In the genomic region with DNA sequence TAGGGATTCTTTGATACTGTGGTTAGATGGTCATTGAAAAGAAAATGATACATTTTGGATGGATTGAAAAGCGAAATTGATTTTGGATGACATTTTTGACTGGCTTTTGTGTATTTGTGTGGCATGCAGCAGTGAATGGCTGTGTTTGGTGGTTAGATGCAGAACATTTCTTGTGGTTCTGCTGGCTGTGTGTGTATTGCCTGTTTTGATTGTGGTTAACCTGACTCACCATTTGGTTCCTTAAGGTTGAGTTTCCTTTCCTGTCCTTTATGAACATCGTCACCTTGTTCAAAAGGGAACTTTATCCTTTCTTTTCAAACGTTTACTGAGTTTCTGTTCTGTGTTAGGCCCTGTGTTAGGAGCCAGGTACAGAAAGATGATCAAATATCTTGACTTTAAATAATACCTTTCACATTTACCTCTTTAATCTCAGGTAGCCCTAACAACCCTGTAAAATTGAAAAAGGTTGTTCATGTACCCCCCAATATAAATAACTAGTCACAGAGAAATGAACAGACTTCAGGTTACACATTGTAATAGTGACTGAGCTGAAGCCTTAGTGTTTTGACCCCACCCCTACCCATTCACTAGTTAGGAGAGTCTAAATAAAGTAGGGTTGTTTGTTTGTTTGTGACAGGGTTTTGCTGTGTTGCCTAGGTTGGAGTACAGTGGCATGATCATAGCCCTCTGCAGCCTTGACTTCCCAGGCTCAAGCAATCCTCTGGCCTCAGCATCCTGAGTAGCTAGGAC, we compare ENCODE assay signal across 7 cellular contexts. TPM values are rescaled to one million over a fixed set of nuclear protein-coding genes. Genes with fewer than 3 reads are reported as not detected.
A peak's percentile ranks its signal among the peaks of the same experiment; 100 is the strongest.
DNase-seq lines count a peak whose midpoint lies in the region; ATAC-seq lines count a peak whose summit lies in the region.

No MANE protein-coding gene starts in this region.

- no peak overlapping the region for H3K9ac ChIP-seq in trophoblast cell (ENCODE audit: low read length)

- H3K27me3 ChIP-seq in trophoblast cell (ENCODE audit: insufficient read depth, low read length) (no peaks in the 10 kb centered on the region), right cardiac atrium (ENCODE audit: control insufficient read depth, insufficient read depth) (no peaks in the 10 kb centered on the region)

- H3K79me1 ChIP-seq in trophoblast cell (ENCODE audit: low read length): no peaks in the 10 kb centered on the region

- DNase-seq in activated effector memory CD4-positive, alpha-beta T cell treated with anti-CD3 and anti-CD28 coated beads, Interleukin-2, amount 50 U/mL, for 16 hours: peak; percentile 64
- DNase-seq in trophoblast cell: no peak
- DNase-seq in right cardiac atrium: no peak
- no peak for DNase-seq in SHP77 treated with DMSO at 0.1 percent for 48 hours (lab: John Stamatoyannopoulos, UW)
- no peak for DNase-seq in UCSD-AML1 (lab: John Stamatoyannopoulos, UW; ENCODE audit: unreplicated experiment)

- H2AFZ ChIP-seq in trophoblast cell (ENCODE audit: insufficient read depth, low read length, poor library complexity): no peak overlapping the region

- H4K12ac ChIP-seq in trophoblast cell (ENCODE audit: low read depth, low read length): no peak overlapping the region

- H3K14ac ChIP-seq in trophoblast cell (ENCODE audit: low read length): no peak overlapping the region

- H3K27ac ChIP-seq in trophoblast cell (ENCODE audit: low read depth, low read length) (no peak overlapping the region), right cardiac atrium (ENCODE audit: low read length) (no peak overlapping the region)

- H3K4me1 ChIP-seq in trophoblast cell (ENCODE audit: control insufficient read depth in 1 of 2, insufficient read depth in 2 of 2, low read length in 2 of 2) (peaks cover 0 to 4% of the 10 kb centered on the region in 2 experiments), right cardiac atrium (ENCODE audit: control insufficient read depth, insufficient read depth, low read length) (peaks cover 29% of the 10 kb centered on the region)

- no peak overlapping the region for H3K4ac ChIP-seq in trophoblast cell (ENCODE audit: low read depth, low read length)

- H3K79me2 ChIP-seq in trophoblast cell (ENCODE audit: control insufficient read depth, insufficient read depth, low read length, poor library complexity): peaks cover 3% of the 10 kb centered on the region

- no peak overlapping the region for H3K18ac ChIP-seq in trophoblast cell (ENCODE audit: low read length)

- H3K36me3 ChIP-seq in trophoblast cell (ENCODE audit: control insufficient read depth in 1 of 2, insufficient read depth in 2 of 2, low read length in 2 of 2): no peaks in the 10 kb centered on the region

- H3K4me3 ChIP-seq in trophoblast cell (ENCODE audit: low read depth, low read length): no peak overlapping the region
- H3K4me3 ChIP-seq in right cardiac atrium (ENCODE audit: low read length): no peak overlapping the region

- H4K91ac ChIP-seq in trophoblast cell (ENCODE audit: low read depth, low read length): no peak overlapping the region

- H3K23ac ChIP-seq in trophoblast cell (ENCODE audit: low read length): peak overlapping the region; percentile 7

- peak; percentile 74 for ATAC-seq in GM19025 (IDR thresholded peaks at IDR 0.05; ENCODE audit: low read depth, unreplicated experiment)
- peak; percentile 60 for ATAC-seq in HG03457 (IDR thresholded peaks at IDR 0.05; ENCODE audit: unreplicated experiment)
- ATAC-seq in right cardiac atrium: no peak

- H3K9me3 ChIP-seq in trophoblast cell (ENCODE audit: insufficient read depth, low read depth, low read length) (no peaks in the 10 kb centered on the region), right cardiac atrium (ENCODE audit: control insufficient read depth, low read length) (no peaks in the 10 kb centered on the region)

- intact Hi-C loops in right cardiac atrium (cut with DNase I): no loop called here

- H2AK5ac ChIP-seq in trophoblast cell (ENCODE audit: low read length): no peak overlapping the region

- H2BK5ac ChIP-seq in trophoblast cell (ENCODE audit: low read depth, low read length, poor library complexity): no peak overlapping the region

- no peak overlapping the region for H3K4me2 ChIP-seq in trophoblast cell (ENCODE audit: low read length)

- H4K8ac ChIP-seq in trophoblast cell (ENCODE audit: low read depth, low read length): no peak overlapping the region

- WGBS in trophoblast cell (ENCODE audit: extremely low coverage, insufficient coverage, insufficient read length): 100% methylated on average over 1 of the region's 3 CpGs
- WGBS in right cardiac atrium: 79% methylated on average over 3 of the region's 3 CpGs

- no peak overlapping the region for H2BK120ac ChIP-seq in trophoblast cell (ENCODE audit: insufficient read depth, low read length, poor library complexity)

- no peak overlapping the region for H2BK12ac ChIP-seq in trophoblast cell (ENCODE audit: low read length)

RNA-seq across cellular contexts. Expression of a gene that starts 23.8 kb away (rescaled TPM):
- 176 and 189 TPM in 2 replicates for polyA plus RNA-seq in trophoblast cell (2013)
- 10 to 100 TPM; 26.1 to 28.5 (median 27.1) TPM for total RNA-seq in right cardiac atrium
- 11.5 TPM for polyA plus RNA-seq in right cardiac atrium

RNA-seq across cellular contexts. Expression of a gene that starts 25.0 kb away (rescaled TPM):
- polyA plus RNA-seq in trophoblast cell (2013): 26.3 and 26.9 TPM in 2 replicates
- total RNA-seq in right cardiac atrium: 10 to 100 TPM; 18.0 to 23.0 (median 19.3) TPM
- polyA plus RNA-seq in right cardiac atrium: 25.1 TPM

Comparison
In these comparisons a context has a peak if more than half of its experiments do, and no peak if none do; other contexts are left out.
1. ATAC-seq: peak in GM19025 (single experiment) and HG03457 (single experiment); none in right cardiac atrium (0 of 2).